15 cellular contexts compared by ENCODE assay signal in genomic region chr16:68369168-68369567, GRCh38. TPM values are rescaled to one million over a fixed set of nuclear protein-coding genes. Genes with fewer than 3 reads are reported as not detected.
A peak's percentile ranks its signal among the peaks of the same experiment; 100 is the strongest.
DNase-seq lines count a peak whose midpoint lies in the region; ATAC-seq and TF ChIP-seq lines count a peak whose summit lies in the region.
"Had no signal": no experiment of that assay in that cellular context is flagged by ENCODE, and none has a peak within 500 bp of the region (broad histone marks: within the 10 kb centered on the region; RNA-seq: fewer than 3 reads in every experiment).

No MANE protein-coding gene starts in this region.

- TF ChIP-seq CTCF in mesothelial cell of epicardium (IDR thresholded peaks at IDR 0.05; ENCODE audit: unreplicated experiment) = no peak

- H3K27ac Mint-ChIP-seq in activated CD8-positive, alpha-beta memory T cell treated with anti-CD3 and anti-CD28 coated beads, Interleukin-2, amount 10 ng/mL, durations not matched to agents 7 days and 5 days = peak overlapping the region; percentile 13
- H3K27ac Mint-ChIP-seq in activated T-helper 1 cell treated with anti-CD3 and anti-CD28 coated beads, Interleukin-12 subunit alpha, Interleukin-12 subunit beta, Interleukin-2, Interleukin-4 antibody, amounts not matched to agents 30 ng/mL and 10 ng/mL and 1 ng/mL, durations not matched to agents 14 hours and 24 hours and 36 hours = no peak overlapping the region
- H3K27ac Mint-ChIP-seq in natural killer cell treated with Interleukin-12 subunit alpha and Interleukin-12 subunit beta and Interleukin-15 and Interleukin-18, amount 100 ng/mL, for 72 hours = peak overlapping the region in 1 of 2 donors; percentile 21
- no peak overlapping the region for H3K27ac Mint-ChIP-seq in mesothelial cell of epicardium

- no peaks in the 10 kb centered on the region for H3K36me3 Mint-ChIP-seq in activated CD8-positive, alpha-beta memory T cell treated with anti-CD3 and anti-CD28 coated beads, Interleukin-2, amount 10 ng/mL, durations not matched to agents 7 days and 5 days
- H3K36me3 Mint-ChIP-seq in activated T-helper 1 cell treated with anti-CD3 and anti-CD28 coated beads, Interleukin-12 subunit alpha, Interleukin-12 subunit beta, Interleukin-2, Interleukin-4 antibody, amounts not matched to agents 30 ng/mL and 10 ng/mL and 1 ng/mL, durations not matched to agents 14 hours and 24 hours and 36 hours (ENCODE audit: low read depth) = peaks cover 5% of the 10 kb centered on the region
- H3K36me3 Mint-ChIP-seq in natural killer cell treated with Interleukin-12 subunit alpha and Interleukin-12 subunit beta and Interleukin-15 and Interleukin-18, amount 100 ng/mL, for 72 hours = no peaks in the 10 kb centered on the region
- no peaks in the 10 kb centered on the region for H3K36me3 Mint-ChIP-seq in mesothelial cell of epicardium

- peaks cover 42% of the 10 kb centered on the region for H3K4me1 Mint-ChIP-seq in activated CD8-positive, alpha-beta memory T cell treated with anti-CD3 and anti-CD28 coated beads, Interleukin-2, amount 10 ng/mL, durations not matched to agents 7 days and 5 days
- H3K4me1 Mint-ChIP-seq in activated T-helper 1 cell treated with anti-CD3 and anti-CD28 coated beads, Interleukin-12 subunit alpha, Interleukin-12 subunit beta, Interleukin-2, Interleukin-4 antibody, amounts not matched to agents 30 ng/mL and 10 ng/mL and 1 ng/mL, durations not matched to agents 14 hours and 24 hours and 36 hours (ENCODE audit: low read depth) = peaks cover 41% of the 10 kb centered on the region
- peaks cover 22 to 38% of the 10 kb centered on the region in 2 donors for H3K4me1 Mint-ChIP-seq in natural killer cell treated with Interleukin-12 subunit alpha and Interleukin-12 subunit beta and Interleukin-15 and Interleukin-18, amount 100 ng/mL, for 72 hours (ENCODE audit: low read depth in 2 of 2)
- peaks cover 21% of the 10 kb centered on the region for H3K4me1 Mint-ChIP-seq in mesothelial cell of epicardium

- intact Hi-C loops in activated T-helper 1 cell treated with anti-CD3 and anti-CD28 coated beads, Interleukin-12 subunit alpha, Interleukin-12 subunit beta, Interleukin-2, Interleukin-4 antibody, amounts not matched to agents 30 ng/mL and 10 ng/mL and 1 ng/mL, durations not matched to agents 14 hours and 24 hours and 36 hours (cut with micrococcal nuclease) = loop anchor here (1.0 to 5.0 kb wide), 2 partner anchors 13 to 78 kb away; partner anchors contain the start of gene SMPD3

- H3K27me3 Mint-ChIP-seq in activated CD8-positive, alpha-beta memory T cell treated with anti-CD3 and anti-CD28 coated beads, Interleukin-2, amount 10 ng/mL, durations not matched to agents 7 days and 5 days = peaks cover 40% of the 10 kb centered on the region
- H3K27me3 Mint-ChIP-seq in activated T-helper 1 cell treated with anti-CD3 and anti-CD28 coated beads, Interleukin-12 subunit alpha, Interleukin-12 subunit beta, Interleukin-2, Interleukin-4 antibody, amounts not matched to agents 30 ng/mL and 10 ng/mL and 1 ng/mL, durations not matched to agents 14 hours and 24 hours and 36 hours (ENCODE audit: insufficient read depth) = peaks cover 38% of the 10 kb centered on the region
- peaks cover 5 to 6% of the 10 kb centered on the region in 2 donors for H3K27me3 Mint-ChIP-seq in natural killer cell treated with Interleukin-12 subunit alpha and Interleukin-12 subunit beta and Interleukin-15 and Interleukin-18, amount 100 ng/mL, for 72 hours
- H3K27me3 Mint-ChIP-seq in mesothelial cell of epicardium (ENCODE audit: low read depth) = peaks cover 2% of the 10 kb centered on the region

- no peak overlapping the region for H3K4me3 Mint-ChIP-seq in activated CD8-positive, alpha-beta memory T cell treated with anti-CD3 and anti-CD28 coated beads, Interleukin-2, amount 10 ng/mL, durations not matched to agents 7 days and 5 days
- peak overlapping the region; percentile 51 for H3K4me3 Mint-ChIP-seq in activated T-helper 1 cell treated with anti-CD3 and anti-CD28 coated beads, Interleukin-12 subunit alpha, Interleukin-12 subunit beta, Interleukin-2, Interleukin-4 antibody, amounts not matched to agents 30 ng/mL and 10 ng/mL and 1 ng/mL, durations not matched to agents 14 hours and 24 hours and 36 hours
- peak overlapping the region; percentile 25 for H3K4me3 Mint-ChIP-seq in natural killer cell treated with Interleukin-12 subunit alpha and Interleukin-12 subunit beta and Interleukin-15 and Interleukin-18, amount 100 ng/mL, for 72 hours
- H3K4me3 Mint-ChIP-seq in mesothelial cell of epicardium = no peak overlapping the region

- DNase-seq in activated CD8-positive, alpha-beta memory T cell treated with anti-CD3 and anti-CD28 coated beads, Interleukin-2, amount 10 ng/mL, durations not matched to agents 7 days and 5 days = no peak
- no peak for DNase-seq in activated CD8-positive, alpha-beta memory T cell treated with anti-CD3 and anti-CD28 coated beads for 24 hours
- DNase-seq in activated T-helper 1 cell treated with anti-CD3 and anti-CD28 coated beads, Interleukin-12 subunit alpha, Interleukin-12 subunit beta, Interleukin-2, Interleukin-4 antibody, amounts not matched to agents 30 ng/mL and 10 ng/mL and 1 ng/mL, durations not matched to agents 14 hours and 24 hours and 36 hours (ENCODE audit: low spot score) = no peak
- DNase-seq in natural killer cell treated with Interleukin-12 subunit alpha and Interleukin-12 subunit beta and Interleukin-15 and Interleukin-18, amount 100 ng/mL, for 72 hours (ENCODE audit: low spot score) = peak; percentile 2
- DNase-seq in NOMO-1 treated with DMSO at 0.1 percent for 48 hours (lab: John Stamatoyannopoulos, UW; ENCODE audit: unreplicated experiment) (no peak), mesothelial cell of epicardium (ENCODE audit: low spot score in 2 of 2, unreplicated experiment in 2 of 2) (no peak), HCEC 1CT (no peak)
- DNase-seq: esophagus squamous epithelium, glutamatergic neuron, mammary epithelial cell, NCI-H69, nephron progenitor cell had no signal

- no peaks in the 10 kb centered on the region for H3K9me3 Mint-ChIP-seq in activated CD8-positive, alpha-beta memory T cell treated with anti-CD3 and anti-CD28 coated beads, Interleukin-2, amount 10 ng/mL, durations not matched to agents 7 days and 5 days (ENCODE audit: low read depth)
- H3K9me3 Mint-ChIP-seq in activated T-helper 1 cell treated with anti-CD3 and anti-CD28 coated beads, Interleukin-12 subunit alpha, Interleukin-12 subunit beta, Interleukin-2, Interleukin-4 antibody, amounts not matched to agents 30 ng/mL and 10 ng/mL and 1 ng/mL, durations not matched to agents 14 hours and 24 hours and 36 hours = no peaks in the 10 kb centered on the region
- no peaks in the 10 kb centered on the region for H3K9me3 Mint-ChIP-seq in natural killer cell treated with Interleukin-12 subunit alpha and Interleukin-12 subunit beta and Interleukin-15 and Interleukin-18, amount 100 ng/mL, for 72 hours
- no peaks in the 10 kb centered on the region for H3K9me3 Mint-ChIP-seq in mesothelial cell of epicardium
- H3K9me3 Mint-ChIP-seq: nephron progenitor cell had no signal

- ATAC-seq in activated CD8-positive, alpha-beta memory T cell treated with anti-CD3 and anti-CD28 coated beads, Interleukin-2, amount 10 ng/mL, durations not matched to agents 7 days and 5 days = no peak
- ATAC-seq in GM21423 (IDR thresholded peaks at IDR 0.05; ENCODE audit: unreplicated experiment) = peak; percentile 2
- no peak for ATAC-seq in natural killer cell treated with Interleukin-12 subunit alpha and Interleukin-12 subunit beta and Interleukin-15 and Interleukin-18, amount 100 ng/mL, for 72 hours
- ATAC-seq: Panc1, SK-N-SH treated with all-trans-retinoic acid at 6 μM for 48 hours had no signal

- CTCF ChIA-PET in activated CD8-positive, alpha-beta memory T cell treated with anti-CD3 and anti-CD28 coated beads, Interleukin-2, amount 10 ng/mL, durations not matched to agents 7 days and 5 days (lab: Charles Lee) = interaction anchor here (0.5 to 6.4 kb wide), 16 partner anchors 9 to 159 kb away, joined by 3 to 48 read pairs (median 4); partner anchors contain the start of gene PLA2G15

RNA-seq across cellular contexts. Expression of gene PRMT7, which starts 58.3 kb away (rescaled TPM):
- 10 to 100 TPM; 60.9 to 73.9 TPM for total RNA-seq in activated CD8-positive, alpha-beta memory T cell treated with anti-CD3 and anti-CD28 coated beads, Interleukin-2, amount 10 ng/mL, durations not matched to agents 7 days and 5 days
- 80.6 and 85.2 TPM in 2 replicates for total RNA-seq in activated T-helper 1 cell treated with anti-CD3 and anti-CD28 coated beads, Interleukin-12 subunit alpha, Interleukin-12 subunit beta, Interleukin-2, Interleukin-4 antibody, amounts not matched to agents 30 ng/mL and 10 ng/mL and 1 ng/mL, durations not matched to agents 14 hours and 24 hours and 36 hours
- total RNA-seq in natural killer cell treated with Interleukin-12 subunit alpha and Interleukin-12 subunit beta and Interleukin-15 and Interleukin-18, amount 100 ng/mL, for 72 hours = 10 to 100 TPM; 45.7 to 90.9 TPM
- total RNA-seq in mesothelial cell of epicardium = 69.7 to 77.9 TPM (median 71.8 TPM) in 3 replicates

RNA-seq across cellular contexts. Expression of gene SLC7A6OS, which starts 58.4 kb away (rescaled TPM):
- total RNA-seq in activated CD8-positive, alpha-beta memory T cell treated with anti-CD3 and anti-CD28 coated beads, Interleukin-2, amount 10 ng/mL, durations not matched to agents 7 days and 5 days = 10 to 100 TPM; 29.8 to 30.8 TPM
- 26.5 and 27.6 TPM in 2 replicates for total RNA-seq in activated T-helper 1 cell treated with anti-CD3 and anti-CD28 coated beads, Interleukin-12 subunit alpha, Interleukin-12 subunit beta, Interleukin-2, Interleukin-4 antibody, amounts not matched to agents 30 ng/mL and 10 ng/mL and 1 ng/mL, durations not matched to agents 14 hours and 24 hours and 36 hours
- 10 to 100 TPM; 25.8 to 27.9 TPM for total RNA-seq in natural killer cell treated with Interleukin-12 subunit alpha and Interleukin-12 subunit beta and Interleukin-15 and Interleukin-18, amount 100 ng/mL, for 72 hours
- 20.4 to 23.3 TPM (median 22.7 TPM) in 3 replicates for total RNA-seq in mesothelial cell of epicardium

Comparison
In these comparisons a context has a peak if more than half of its experiments do, and no peak if none do; other contexts are left out.
1. H3K4me3 Mint-ChIP-seq: peak in activated T-helper 1 cell treated with anti-CD3 and anti-CD28 coated beads, Interleukin-12 subunit alpha, Interleukin-12 subunit beta, Interleukin-2, Interleukin-4 antibody, amounts not matched to agents 30 ng/mL and 10 ng/mL and 1 ng/mL, durations not matched to agents 14 hours and 24 hours and 36 hours (single experiment) and natural killer cell treated with Interleukin-12 subunit alpha and Interleukin-12 subunit beta and Interleukin-15 and Interleukin-18, amount 100 ng/mL, for 72 hours (single experiment); none in activated CD8-positive, alpha-beta memory T cell treated with anti-CD3 and anti-CD28 coated beads, Interleukin-2, amount 10 ng/mL, durations not matched to agents 7 days and 5 days (single experiment) and mesothelial cell of epicardium (single experiment).